1 cellular context compared by ENCODE assay signal in genomic region chr2:231680992-231681852, GRCh38.
TF ChIP-seq lines count a peak whose summit lies in the region.

No MANE protein-coding gene starts in this region.

TF ChIP-seq in K562, 482 proteins besides CTCF, POLR2A, EP300 and RAD21 (continued from another document and continues in another):
- TF ChIP-seq HBP1 (CRISPR knock-in tag; IDR thresholded peaks at IDR 0.05) = no peak
- no peak for TF ChIP-seq ZNF696 (CRISPR knock-in tag; conservative IDR thresholded peaks at IDR 0.05)
- no peak for TF ChIP-seq NFE2L1 (tag; IDR thresholded peaks at IDR 0.05; ENCODE audit: borderline replicate concordance, low read depth)
- no peak for TF ChIP-seq RREB1 (CRISPR knock-in tag; IDR thresholded peaks at IDR 0.05)
- no peak for TF ChIP-seq POLR3G (IDR thresholded peaks at IDR 0.05; ENCODE audit: extremely low read depth, insufficient read length, insufficient replicate concordance)
- TF ChIP-seq THRB (CRISPR knock-in tag; conservative IDR thresholded peaks at IDR 0.05) = no peak
- no peak for TF ChIP-seq CBFA2T2 (conservative IDR thresholded peaks at IDR 0.05)
- TF ChIP-seq NRF1 (conservative IDR thresholded peaks at IDR 0.05 in 1 of 2, IDR thresholded peaks at IDR 0.05 in 1 of 2) = peak in 1 of 2 experiments; percentile 9; a peak in 2 of 4 replicates
- no peak for TF ChIP-seq RFX7 (CRISPR knock-in tag; IDR thresholded peaks at IDR 0.05)
- peak; percentile 35 for TF ChIP-seq HMGN3 (IDR thresholded peaks at IDR 0.05; ENCODE audit: borderline replicate concordance, extremely low read depth, insufficient read length, low read depth, low read length)
- TF ChIP-seq RBM22 (IDR thresholded peaks at IDR 0.05; ENCODE audit: low read depth, low read length, poor library complexity, severe bottlenecking) = no peak
- no peak for TF ChIP-seq CREB1 (IDR thresholded peaks at IDR 0.05)
- no peak for TF ChIP-seq CREB1 (CRISPR knock-in tag; IDR thresholded peaks at IDR 0.05)
- TF ChIP-seq HDAC6 (IDR thresholded peaks at IDR 0.05; ENCODE audit: low read depth, low read length) = no peak
- TF ChIP-seq ZFX (CRISPR knock-in tag; IDR thresholded peaks at IDR 0.05) = peak; percentile 42
- TF ChIP-seq NR0B1 (IDR thresholded peaks at IDR 0.05; ENCODE audit: partially characterized antibody) = no peak
- no peak for TF ChIP-seq ATF3 (IDR thresholded peaks at IDR 0.05)
- TF ChIP-seq ATF3 (CRISPR knock-in tag; conservative IDR thresholded peaks at IDR 0.05) = no peak
- peak; percentile 31; the same call in 1 of the 2 replicates for TF ChIP-seq GABPA (tag; conservative IDR thresholded peaks at IDR 0.05; ENCODE audit: low read depth)
- no peak for TF ChIP-seq BRD9 (IDR thresholded peaks at IDR 0.05; ENCODE audit: low read depth, partially characterized antibody)
- no peak for TF ChIP-seq ARID3B (CRISPR knock-in tag; IDR thresholded peaks at IDR 0.05; ENCODE audit: borderline replicate concordance)
- no peak for TF ChIP-seq AFF1 (IDR thresholded peaks at IDR 0.05; ENCODE audit: low read depth in 1 of 2, partially characterized antibody in 2 of 2)
- peak; percentile 46; the same call in 1 of the 2 replicates for TF ChIP-seq VEZF1 (CRISPR knock-in tag; IDR thresholded peaks at IDR 0.05)
- no peak for TF ChIP-seq SRF (CRISPR knock-in tag; IDR thresholded peaks at IDR 0.05)
- TF ChIP-seq ARID1B (IDR thresholded peaks at IDR 0.05) = no peak
- TF ChIP-seq SP1 (CRISPR knock-in tag; IDR thresholded peaks at IDR 0.05) = no peak
- no peak for TF ChIP-seq CEBPG (CRISPR knock-in tag; IDR thresholded peaks at IDR 0.05)
- TF ChIP-seq CEBPG (tag; conservative IDR thresholded peaks at IDR 0.05 in 1 of 2, IDR thresholded peaks at IDR 0.05 in 1 of 2) = no peak
- no peak for TF ChIP-seq TOE1 (IDR thresholded peaks at IDR 0.05; ENCODE audit: borderline replicate concordance)
- TF ChIP-seq TOE1 (CRISPR knock-in tag; IDR thresholded peaks at IDR 0.05; ENCODE audit: borderline replicate concordance, low read depth) = no peak
- no peak for TF ChIP-seq ADNP (tag; IDR thresholded peaks at IDR 0.05)
- TF ChIP-seq ZNF140 (CRISPR knock-in tag; IDR thresholded peaks at IDR 0.05) = no peak
- TF ChIP-seq AFF4 (CRISPR knock-in tag; IDR thresholded peaks at IDR 0.05) = no peak
- no peak for TF ChIP-seq CBFA2T3 (IDR thresholded peaks at IDR 0.05)
- TF ChIP-seq MXI1 (IDR thresholded peaks at IDR 0.05; ENCODE audit: low read depth, low read length) = no peak
- TF ChIP-seq ZFPM2 (CRISPR knock-in tag; IDR thresholded peaks at IDR 0.05) = no peak
- peak; percentile 55 for TF ChIP-seq CXXC5 (CRISPR knock-in tag; IDR thresholded peaks at IDR 0.05)
